In the genomic region with DNA sequence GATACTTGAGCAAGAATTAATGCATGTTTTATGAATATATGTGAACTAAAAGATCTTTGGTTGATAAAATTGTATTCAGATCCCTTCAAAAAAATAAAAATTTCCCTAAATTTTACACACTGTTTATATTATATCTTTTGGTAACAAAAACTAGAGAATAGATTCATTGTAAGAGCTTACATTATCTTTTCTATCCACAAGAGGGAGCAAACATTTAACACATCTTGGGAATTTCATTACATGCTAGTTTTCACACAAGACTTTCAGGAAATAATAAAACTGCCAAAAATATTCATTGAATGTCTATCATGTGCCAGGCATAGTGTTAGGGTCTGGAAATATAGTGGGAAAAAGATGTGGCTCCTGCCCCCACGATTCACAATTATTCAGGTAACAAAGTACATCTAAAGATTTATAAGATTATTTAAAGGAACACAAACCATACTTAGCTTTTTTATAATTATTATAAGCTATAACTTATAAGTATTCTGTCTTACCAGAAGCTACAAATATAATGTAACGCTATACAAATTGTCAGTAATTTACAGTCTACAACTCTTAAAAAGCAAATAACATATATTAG, we compare ENCODE assay signal across 8 cellular contexts. TPM values are rescaled to one million over a fixed set of nuclear protein-coding genes. Genes with fewer than 3 reads are reported as not detected.
DNase-seq lines count a peak whose midpoint lies in the region; ATAC-seq and TF ChIP-seq lines count a peak whose summit lies in the region.

No MANE protein-coding gene starts in this region.

- H3K9me3 ChIP-seq in CD4-positive, CD25-positive, alpha-beta regulatory T cell (ENCODE audit: control insufficient read depth in 2 of 2, low read length in 2 of 2): no peaks in the 10 kb centered on the region
- peaks cover 0 to 8% (median 4%) of the 10 kb centered on the region in 8 donors for H3K9me3 ChIP-seq in spleen

- peaks cover 4% of the 10 kb centered on the region for H3K36me3 ChIP-seq in CD4-positive, CD25-positive, alpha-beta regulatory T cell (ENCODE audit: control insufficient read depth, insufficient read depth, low read length)
- H3K36me3 ChIP-seq in spleen: peaks cover 0 to 9% (median 0%) of the 10 kb centered on the region in 6 donors

- no peak for ATAC-seq in CD4-positive, CD25-positive, alpha-beta regulatory T cell (ENCODE audit: low read depth in 2 of 2)
- no peak for ATAC-seq in HG03139 (IDR thresholded peaks at IDR 0.05; ENCODE audit: unreplicated experiment)
- ATAC-seq in HG03045 (IDR thresholded peaks at IDR 0.05; ENCODE audit: unreplicated experiment): no peak
- no peak for ATAC-seq in HG02763 (IDR thresholded peaks at IDR 0.05; ENCODE audit: unreplicated experiment)

- TF ChIP-seq POLR2A in spleen (IDR thresholded peaks at IDR 0.05): no peak

- intact Hi-C loops in spleen (cut with DNase I; ENCODE audit: low total_unique reads): loop anchor here (10.0 kb wide), 1 partner anchor 115 kb away; no protein-coding TSS in a partner anchor

- H3K4me1 ChIP-seq in CD4-positive, CD25-positive, alpha-beta regulatory T cell (ENCODE audit: control insufficient read depth, insufficient read depth, low read length, poor library complexity, severe bottlenecking): no peaks in the 10 kb centered on the region
- H3K4me1 ChIP-seq in spleen: peaks cover 0 to 13% (median 0%) of the 10 kb centered on the region in 6 donors

- H3K27ac ChIP-seq in CD4-positive, CD25-positive, alpha-beta regulatory T cell (ENCODE audit: insufficient read depth, low read length, poor library complexity, severe bottlenecking): no peak overlapping the region
- no peak overlapping the region for H3K27ac ChIP-seq in spleen

- H3K4me3 ChIP-seq in CD4-positive, CD25-positive, alpha-beta regulatory T cell (ENCODE audit: low read depth, low read length): no peak overlapping the region
- H3K4me3 ChIP-seq in spleen: no peak overlapping the region

- peak in 2 of 3 donors; percentile 25 to 28 for DNase-seq in CD4-positive, CD25-positive, alpha-beta regulatory T cell
- DNase-seq in HS-5 (ENCODE audit: low read depth): peak; percentile 11
- peak; percentile 18 for DNase-seq in SHP77 treated with DMSO at 0.1 percent for 48 hours (lab: John Stamatoyannopoulos, UW)
- DNase-seq in foreskin melanocyte: peak; percentile 38
- no peak for DNase-seq in spleen

- H3K27me3 Mint-ChIP-seq in CD4-positive, CD25-positive, alpha-beta regulatory T cell: no peaks in the 10 kb centered on the region

- H3K4me1 Mint-ChIP-seq in CD4-positive, CD25-positive, alpha-beta regulatory T cell: peaks cover 23 to 38% (median 34%) of the 10 kb centered on the region in 4 donors

- no peak overlapping the region for H3K4me3 Mint-ChIP-seq in CD4-positive, CD25-positive, alpha-beta regulatory T cell

- no peak overlapping the region for H3K27ac Mint-ChIP-seq in CD4-positive, CD25-positive, alpha-beta regulatory T cell

- peak in 10 of 11 experiments; percentile 29 to 62 (median 53) for TF ChIP-seq CTCF in spleen (IDR thresholded peaks at IDR 0.05 in 8 of 11, conservative IDR thresholded peaks at IDR 0.05 in 3 of 11)

- 51 to 66% (median 57%) methylated on average over 2 of the region's 2 CpGs for WGBS in spleen, 5 donors

- no peaks in the 10 kb centered on the region for H3K27me3 ChIP-seq in CD4-positive, CD25-positive, alpha-beta regulatory T cell (ENCODE audit: control insufficient read depth, insufficient read depth, low read length)
- no peaks in the 10 kb centered on the region for H3K27me3 ChIP-seq in spleen (replicated peaks in 1 of 7)

- H3K36me3 Mint-ChIP-seq in CD4-positive, CD25-positive, alpha-beta regulatory T cell: peaks cover 15% of the 10 kb centered on the region

- peaks cover 0 to 1% (median 0%) of the 10 kb centered on the region in 7 donors for H3K9me3 Mint-ChIP-seq in CD4-positive, CD25-positive, alpha-beta regulatory T cell

RNA-seq across cellular contexts. Expression of a gene that starts 30.6 kb away (rescaled TPM):
- total RNA-seq in CD4-positive, CD25-positive, alpha-beta regulatory T cell: 56.6 TPM
- 10 to 100 TPM; 28.9 to 58.2 (median 42.9) TPM for polyA plus RNA-seq in CD4-positive, CD25-positive, alpha-beta regulatory T cell
- total RNA-seq in spleen: 10 to 100 TPM; 36.2 to 58.7 (median 43.9) TPM
- polyA plus RNA-seq in spleen: 10 to 100 TPM; 16.7 to 20.0 (median 19.2) TPM

RNA-seq across cellular contexts. Expression of a gene that starts 40.6 kb away (rescaled TPM):
- total RNA-seq in CD4-positive, CD25-positive, alpha-beta regulatory T cell: 12.6 TPM
- polyA plus RNA-seq in CD4-positive, CD25-positive, alpha-beta regulatory T cell: 10 to 100 TPM; 11.8 to 26.2 (median 20.6) TPM
- 10 to 100 TPM in 4 of 7 donors, 1 to 10 TPM in 3; 6.9 to 18.2 (median 10.1) TPM for total RNA-seq in spleen
- polyA plus RNA-seq in spleen: 10 to 100 TPM in 2 of 3 donors, 1 to 10 TPM in 1; 7.7 to 17.9 (median 17.6) TPM
